Comparison of ENCODE assay signal across 8 cellular contexts in the genomic region with DNA sequence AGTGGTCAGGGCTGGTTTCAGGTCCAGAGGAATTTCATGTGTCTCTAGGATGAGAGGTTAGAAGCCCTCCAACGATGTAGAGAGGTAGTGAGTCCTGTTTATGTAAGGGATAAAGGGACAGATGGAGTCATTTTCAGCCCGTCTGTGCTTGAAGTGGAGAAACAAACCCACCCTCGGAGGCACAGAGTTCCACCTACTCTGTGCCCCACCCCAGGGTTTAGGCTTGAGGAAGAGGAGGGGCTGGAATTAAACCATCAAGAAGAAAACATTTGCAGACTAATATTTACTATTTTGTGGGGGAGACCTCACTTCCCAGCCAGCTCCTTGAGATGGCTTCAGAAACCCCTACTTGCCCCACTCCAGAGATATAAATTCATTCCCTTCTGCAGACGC. TPM values are rescaled to one million over a fixed set of nuclear protein-coding genes. Genes with fewer than 3 reads are reported as not detected.
A peak's percentile ranks its signal among the peaks of the same experiment; 100 is the strongest.
DNase-seq lines count a peak whose midpoint lies in the region; ATAC-seq, FAIRE-seq and TF ChIP-seq lines count a peak whose summit lies in the region.

No MANE protein-coding gene starts in this region.

- peak overlapping the region; percentile 64 for H2AFZ ChIP-seq in keratinocyte (ENCODE audit: control insufficient read depth, low read length)

- dilution Hi-C loops in keratinocyte (cut with MboI; ENCODE audit: extremely low pct_ligation_motif_present, low sequenced_read_pairs), result no loop called here

- H3K27me3 Mint-ChIP-seq in activated T-cell treated with anti-CD3 and anti-CD28 coated beads, Interleukin-2, amount 50 U/mL, for 72 hours (ENCODE audit: low read depth), result peaks cover 12% of the 10 kb centered on the region
- H3K27me3 Mint-ChIP-seq in activated B cell treated with CpG ODN at 0.5 μM for 24 hours, result no peaks in the 10 kb centered on the region

- H3K27ac Mint-ChIP-seq in activated T-cell treated with anti-CD3 and anti-CD28 coated beads, Interleukin-2, amount 50 U/mL, for 72 hours, result peak overlapping the region; percentile 84
- peak overlapping the region; percentile 97 for H3K27ac Mint-ChIP-seq in activated B cell treated with CpG ODN at 0.5 μM for 24 hours

- H4K20me1 ChIP-seq in keratinocyte (ENCODE audit: control insufficient read depth, extremely low read depth, insufficient read depth, low read length), result no peaks in the 10 kb centered on the region

- H3K4me3 Mint-ChIP-seq in activated T-cell treated with anti-CD3 and anti-CD28 coated beads, Interleukin-2, amount 50 U/mL, for 72 hours, result peak overlapping the region; percentile 84 to 88
- peak overlapping the region; percentile 94 for H3K4me3 Mint-ChIP-seq in activated B cell treated with CpG ODN at 0.5 μM for 24 hours

- no peak for ATAC-seq in activated T-cell treated with anti-CD3 and anti-CD28 coated beads, Interleukin-2, amount 50 U/mL, for 72 hours (replicated peaks in 1 of 2)
- ATAC-seq in activated B cell treated with CpG ODN at 0.5 μM for 24 hours (ENCODE audit: low read depth), result no peak
- ATAC-seq in HG03280 (IDR thresholded peaks at IDR 0.05; ENCODE audit: unreplicated experiment), result no peak
- ATAC-seq in HG03460 (IDR thresholded peaks at IDR 0.05; ENCODE audit: unreplicated experiment), result no peak

- FAIRE-seq in keratinocyte (lab: Jason Lieb, UNC), result no peak

- no peak for DNase-seq in activated T-cell treated with anti-CD3 and anti-CD28 coated beads, Interleukin-2, amount 50 U/mL, for 72 hours
- DNase-seq in activated T-cell treated with anti-CD3 and anti-CD28 coated beads, Interleukin-2, amount 50 U/mL, for 1 hour, result no peak
- DNase-seq in activated B cell treated with CpG ODN at 0.5 μM for 24 hours, result no peak
- DNase-seq in keratinocyte (ENCODE audit: low read depth, low spot score), result no peak
- no peak for DNase-seq in tibial artery
- no peak for DNase-seq in DMS114 treated with DMSO at 0.1 percent for 48 hours (lab: John Stamatoyannopoulos, UW; ENCODE audit: unreplicated experiment)

- H3K36me3 ChIP-seq in keratinocyte (ENCODE audit: control insufficient read depth in 2 of 2, extremely low read depth in 1 of 2, insufficient read depth in 2 of 2, low read length in 2 of 2) (peaks cover 0 to under 1% of the 10 kb centered on the region in 2 experiments), tibial artery (no peaks in the 10 kb centered on the region)

- peaks cover 10 to 12% of the 10 kb centered on the region in 2 donors for H3K36me3 Mint-ChIP-seq in activated T-cell treated with anti-CD3 and anti-CD28 coated beads, Interleukin-2, amount 50 U/mL, for 72 hours (ENCODE audit: insufficient read depth in 2 of 2)
- H3K36me3 Mint-ChIP-seq in activated B cell treated with CpG ODN at 0.5 μM for 24 hours (ENCODE audit: low read depth), result peaks cover 17% of the 10 kb centered on the region

- H3K4me1 ChIP-seq in keratinocyte (ENCODE audit: control insufficient read depth, extremely low read depth, insufficient read depth, low read length) (peaks cover 8% of the 10 kb centered on the region), tibial artery (peaks cover 0 to 26% (median 13%) of the 10 kb centered on the region in 4 donors)

- POLR2A ChIA-PET in activated B cell treated with CpG ODN at 0.5 μM for 24 hours (lab: Charles Lee), result interaction anchor here (0.9 to 3.4 kb wide), 7 partner anchors 11 to 1379 kb away, joined by 3 to 35 read pairs (median 6); partner anchors contain the start of genes APEX2, PHF8 and TSR2

- H3K4me2 ChIP-seq in keratinocyte (ENCODE audit: control insufficient read depth, extremely low read depth, insufficient read depth, low read depth, low read length), result peak overlapping the region; percentile 71

- no peaks in the 10 kb centered on the region for H3K9me1 ChIP-seq in keratinocyte (ENCODE audit: control insufficient read depth, extremely low read depth, insufficient read depth, low read length)

- intact Hi-C loops in activated B cell treated with CpG ODN at 0.5 μM for 24 hours (cut with micrococcal nuclease), result no loop called here
- intact Hi-C loops in tibial artery (cut with DNase I; ENCODE audit: low total_unique reads), result no loop called here

- H3K4me3 ChIP-seq in keratinocyte (ENCODE audit: control insufficient read depth in 2 of 3, extremely low read depth in 1 of 3, insufficient read depth in 2 of 3, low read depth in 1 of 3, low read length in 3 of 3) (peak overlapping the region in 1 of 3 experiments; percentile 73), tibial artery (peak overlapping the region; percentile 67 to 74)

- H3K9me3 ChIP-seq in keratinocyte (ENCODE audit: control insufficient read depth, low read depth, low read length) (no peaks in the 10 kb centered on the region), tibial artery (no peaks in the 10 kb centered on the region)

- H3K9me3 Mint-ChIP-seq in activated T-cell treated with anti-CD3 and anti-CD28 coated beads, Interleukin-2, amount 50 U/mL, for 72 hours, result peaks cover 2 to 7% of the 10 kb centered on the region in 2 donors
- H3K9me3 Mint-ChIP-seq in activated B cell treated with CpG ODN at 0.5 μM for 24 hours, result peaks cover 3% of the 10 kb centered on the region

- TF ChIP-seq CTCF in activated B cell treated with CpG ODN at 0.5 μM for 24 hours (IDR thresholded peaks at IDR 0.05) (no peak), keratinocyte (optimal IDR thresholded peaks at IDR 0.05 in 1 of 3, IDR thresholded peaks at IDR 0.05 in 1 of 3, conservative IDR thresholded peaks at IDR 0.05 in 1 of 3; ENCODE audit: extremely low read depth in 1 of 3, insufficient read depth in 2 of 3, low read length in 3 of 3) (no peak), tibial artery (IDR thresholded peaks at IDR 0.05) (no peak)

- peaks cover 28% of the 10 kb centered on the region for H3K4me1 Mint-ChIP-seq in activated T-cell treated with anti-CD3 and anti-CD28 coated beads, Interleukin-2, amount 50 U/mL, for 72 hours (ENCODE audit: low read depth)
- peaks cover 37% of the 10 kb centered on the region for H3K4me1 Mint-ChIP-seq in activated B cell treated with CpG ODN at 0.5 μM for 24 hours

- peak overlapping the region; percentile 76 for H3K9ac ChIP-seq in keratinocyte (ENCODE audit: control insufficient read depth, extremely low read depth, insufficient read depth, low read length)

- H3K79me2 ChIP-seq in keratinocyte (ENCODE audit: control insufficient read depth, insufficient read depth, low read length), result peaks cover 27% of the 10 kb centered on the region

- H3K27ac ChIP-seq in keratinocyte (ENCODE audit: control insufficient read depth, insufficient read depth, low read length), result peak overlapping the region; percentile 78
- peak overlapping the region; percentile 71 to 78 for H3K27ac ChIP-seq in tibial artery

- H3K27me3 ChIP-seq in keratinocyte (ENCODE audit: control insufficient read depth, extremely low read depth, insufficient read depth, low read length), result no peaks in the 10 kb centered on the region
- no peaks in the 10 kb centered on the region for H3K27me3 ChIP-seq in tibial artery

- CTCF ChIA-PET in activated B cell treated with CpG ODN at 0.5 μM for 24 hours (lab: Charles Lee), result no interaction called here

RNA-seq across cellular contexts. Expression of gene GNL3L, which starts 0.9 kb away (rescaled TPM):
- total RNA-seq in activated T-cell treated with anti-CD3 and anti-CD28 coated beads, Interleukin-2, amount 50 U/mL, for 72 hours, result 10 to 100 TPM; 49.4 to 55.7 TPM
- 67.1 and 70.5 TPM in 2 replicates for total RNA-seq in activated B cell treated with CpG ODN at 0.5 μM for 24 hours
- 12.1 to 27.5 TPM (median 15.7 TPM) in 3 replicates for polyA plus RNA-seq in keratinocyte
- polyA plus RNA-seq in keratinocyte (2011; ENCODE audit: low read depth), result 7.2 TPM
- polyA plus RNA-seq in keratinocyte (2011; cell fraction: cytosol; rRNA removed), result 11.8 and 13.2 TPM in 2 replicates
- 22.9 and 23.7 TPM in 2 replicates for polyA plus RNA-seq in keratinocyte (2011; cell fraction: nucleus; rRNA removed)
- 9.1 and 14.2 TPM in 2 replicates for polyA plus RNA-seq in keratinocyte (2012; ENCODE audit: low replicate concordance)
- 23.8 to 42.4 TPM (median 31.0 TPM) in 3 replicates for polyA minus RNA-seq in keratinocyte
- 23.2 TPM for polyA minus RNA-seq in keratinocyte (2011; cell fraction: cytosol; rRNA and poly(A)+ RNA removed)
- polyA minus RNA-seq in keratinocyte (2011; cell fraction: nucleus; rRNA and poly(A)+ RNA removed), result 23.5 and 43.3 TPM in 2 replicates

RNA-seq across cellular contexts. Expression of gene FGD1, which starts 33.1 kb away (rescaled TPM):
- under 1 TPM; 0.32 to 0.46 TPM for total RNA-seq in activated T-cell treated with anti-CD3 and anti-CD28 coated beads, Interleukin-2, amount 50 U/mL, for 72 hours
- not detected in 2 replicates for total RNA-seq in activated B cell treated with CpG ODN at 0.5 μM for 24 hours
- polyA plus RNA-seq in keratinocyte, result 2.2 to 8.8 TPM (median 2.9 TPM) in 3 replicates
- polyA plus RNA-seq in keratinocyte (2011; ENCODE audit: low read depth), result 3.0 TPM
- polyA plus RNA-seq in keratinocyte (2011; cell fraction: cytosol; rRNA removed), result 3.6 and 6.3 TPM in 2 replicates
- polyA plus RNA-seq in keratinocyte (2011; cell fraction: nucleus; rRNA removed), result 7.8 and 11.2 TPM in 2 replicates
- 4.9 and 9.5 TPM in 2 replicates for polyA plus RNA-seq in keratinocyte (2012; ENCODE audit: low replicate concordance)
- 3.3 to 16.4 TPM (median 4.4 TPM) in 3 replicates for polyA minus RNA-seq in keratinocyte
- 6.9 TPM for polyA minus RNA-seq in keratinocyte (2011; cell fraction: cytosol; rRNA and poly(A)+ RNA removed)
- 3.6 and 5.3 TPM in 2 replicates for polyA minus RNA-seq in keratinocyte (2011; cell fraction: nucleus; rRNA and poly(A)+ RNA removed)
